26 cellular contexts compared by ENCODE assay signal in genomic region chr1:28035420-28035819, GRCh38.
"Had no signal": no experiment of that assay in that cellular context is flagged by ENCODE, and none has a peak within 500 bp of the region (broad histone marks: within the 10 kb centered on the region; RNA-seq: fewer than 3 reads in every experiment).

No MANE protein-coding gene starts in this region.

- H3K36me3 ChIP-seq: ovary, uterus had no signal

- DNase-seq: activated CD4-positive, alpha-beta memory T cell treated with anti-CD3 and anti-CD28 coated beads, Interleukin-2, amount 10 ng/mL, durations not matched to agents 7 days and 5 days; activated CD4-positive, alpha-beta T cell treated with anti-CD3 and anti-CD28 coated beads for 1 hour; activated CD4-positive, alpha-beta T cell treated with anti-CD3 and anti-CD28 coated beads, Interleukin-2, amount 10 ng/mL, durations not matched to agents 7 days and 5 days; activated CD8-positive, alpha-beta memory T cell treated with anti-CD3 and anti-CD28 coated beads, Interleukin-2, amount 50 U/mL, for 48 hours; activated gamma-delta T cell; activated naive CD4-positive, alpha-beta T cell treated with anti-CD3 and anti-CD28 coated beads, Interleukin-2, amount 10 ng/mL, durations not matched to agents 7 days and 5 days; activated naive CD8-positive, alpha-beta T cell treated with anti-CD3 and anti-CD28 coated beads, Interleukin-2, amount 10 ng/mL, durations not matched to agents 7 days and 5 days; activated T-cell treated with anti-CD3 and anti-CD28 coated beads, Interleukin-2, amount 50 U/mL, for 24 hours; amniotic stem cell; caudate nucleus; cortex of kidney; foreskin keratinocyte; heart left ventricle; hypothalamus; midbrain; naive thymus-derived CD4-positive, alpha-beta T cell; ovary; right lobe of liver; stimulated activated CD4-positive, alpha-beta T cell treated with anti-CD3 and anti-CD28 coated beads, Interleukin-2, amount 100 ng/mL, for 48 hours; stimulated activated naive CD8-positive, alpha-beta T cell treated with anti-CD3 and anti-CD28 coated beads, Interleukin-15, amount 100 ng/mL, for 72 hours; substantia nigra; T1000; uterus had no signal

- ATAC-seq: foreskin keratinocyte; heart left ventricle; naive thymus-derived CD4-positive, alpha-beta T cell; stimulated activated naive CD8-positive, alpha-beta T cell treated with anti-CD3 and anti-CD28 coated beads, Interleukin-15, amount 100 ng/mL, for 72 hours had no signal

- H3K9me3 ChIP-seq: esophagus muscularis mucosa, heart left ventricle, ovary, right lobe of liver, uterus had no signal

- H3K4me1 Mint-ChIP-seq: activated CD4-positive, alpha-beta memory T cell treated with anti-CD3 and anti-CD28 coated beads, Interleukin-2, amount 10 ng/mL, durations not matched to agents 7 days and 5 days; activated CD4-positive, alpha-beta T cell treated with anti-CD3 and anti-CD28 coated beads, Interleukin-2, amount 10 ng/mL, durations not matched to agents 7 days and 5 days; activated naive CD4-positive, alpha-beta T cell treated with anti-CD3 and anti-CD28 coated beads, Interleukin-2, amount 10 ng/mL, durations not matched to agents 7 days and 5 days; activated naive CD8-positive, alpha-beta T cell treated with anti-CD3 and anti-CD28 coated beads, Interleukin-2, amount 10 ng/mL, durations not matched to agents 7 days and 5 days; stimulated activated naive CD8-positive, alpha-beta T cell treated with anti-CD3 and anti-CD28 coated beads, Interleukin-15, amount 100 ng/mL, for 72 hours had no signal

- H3K4me3 Mint-ChIP-seq: activated CD4-positive, alpha-beta memory T cell treated with anti-CD3 and anti-CD28 coated beads, Interleukin-2, amount 10 ng/mL, durations not matched to agents 7 days and 5 days; activated CD4-positive, alpha-beta T cell treated with anti-CD3 and anti-CD28 coated beads, Interleukin-2, amount 10 ng/mL, durations not matched to agents 7 days and 5 days; activated naive CD4-positive, alpha-beta T cell treated with anti-CD3 and anti-CD28 coated beads, Interleukin-2, amount 10 ng/mL, durations not matched to agents 7 days and 5 days; activated naive CD8-positive, alpha-beta T cell treated with anti-CD3 and anti-CD28 coated beads, Interleukin-2, amount 10 ng/mL, durations not matched to agents 7 days and 5 days; activated T-cell treated with anti-CD3 and anti-CD28 coated beads, Interleukin-2, amount 50 U/mL, for 24 hours; naive thymus-derived CD4-positive, alpha-beta T cell; stimulated activated naive CD8-positive, alpha-beta T cell treated with anti-CD3 and anti-CD28 coated beads, Interleukin-15, amount 100 ng/mL, for 72 hours; type B pancreatic cell had no signal

- H3K4me3 ChIP-seq: esophagus muscularis mucosa, heart left ventricle, ovary, right lobe of liver, uterus had no signal

- H3K9me3 Mint-ChIP-seq: activated CD4-positive, alpha-beta memory T cell treated with anti-CD3 and anti-CD28 coated beads, Interleukin-2, amount 10 ng/mL, durations not matched to agents 7 days and 5 days; activated CD4-positive, alpha-beta T cell treated with anti-CD3 and anti-CD28 coated beads, Interleukin-2, amount 10 ng/mL, durations not matched to agents 7 days and 5 days; activated naive CD4-positive, alpha-beta T cell treated with anti-CD3 and anti-CD28 coated beads, Interleukin-2, amount 10 ng/mL, durations not matched to agents 7 days and 5 days; activated naive CD8-positive, alpha-beta T cell treated with anti-CD3 and anti-CD28 coated beads, Interleukin-2, amount 10 ng/mL, durations not matched to agents 7 days and 5 days; activated T-cell treated with anti-CD3 and anti-CD28 coated beads, Interleukin-2, amount 50 U/mL, for 24 hours; naive thymus-derived CD4-positive, alpha-beta T cell; stimulated activated naive CD8-positive, alpha-beta T cell treated with anti-CD3 and anti-CD28 coated beads, Interleukin-15, amount 100 ng/mL, for 72 hours; type B pancreatic cell had no signal

- H3K27me3 ChIP-seq: esophagus muscularis mucosa, foreskin keratinocyte, heart left ventricle, ovary, right lobe of liver, uterus had no signal

- H3K27me3 Mint-ChIP-seq: activated CD4-positive, alpha-beta memory T cell treated with anti-CD3 and anti-CD28 coated beads, Interleukin-2, amount 10 ng/mL, durations not matched to agents 7 days and 5 days; activated CD4-positive, alpha-beta T cell treated with anti-CD3 and anti-CD28 coated beads, Interleukin-2, amount 10 ng/mL, durations not matched to agents 7 days and 5 days; activated naive CD4-positive, alpha-beta T cell treated with anti-CD3 and anti-CD28 coated beads, Interleukin-2, amount 10 ng/mL, durations not matched to agents 7 days and 5 days; activated naive CD8-positive, alpha-beta T cell treated with anti-CD3 and anti-CD28 coated beads, Interleukin-2, amount 10 ng/mL, durations not matched to agents 7 days and 5 days; activated T-cell treated with anti-CD3 and anti-CD28 coated beads, Interleukin-2, amount 50 U/mL, for 24 hours; naive thymus-derived CD4-positive, alpha-beta T cell; progenitor cell of endocrine pancreas; stimulated activated naive CD8-positive, alpha-beta T cell treated with anti-CD3 and anti-CD28 coated beads, Interleukin-15, amount 100 ng/mL, for 72 hours; type B pancreatic cell had no signal

- H3K4me1 ChIP-seq: esophagus muscularis mucosa, foreskin keratinocyte, right lobe of liver, uterus had no signal

- H3K27ac ChIP-seq: esophagus muscularis mucosa, foreskin keratinocyte, heart left ventricle, ovary, right lobe of liver, uterus had no signal

- H3K27ac Mint-ChIP-seq: activated CD4-positive, alpha-beta memory T cell treated with anti-CD3 and anti-CD28 coated beads, Interleukin-2, amount 10 ng/mL, durations not matched to agents 7 days and 5 days; activated CD4-positive, alpha-beta T cell treated with anti-CD3 and anti-CD28 coated beads, Interleukin-2, amount 10 ng/mL, durations not matched to agents 7 days and 5 days; activated naive CD4-positive, alpha-beta T cell treated with anti-CD3 and anti-CD28 coated beads, Interleukin-2, amount 10 ng/mL, durations not matched to agents 7 days and 5 days; activated naive CD8-positive, alpha-beta T cell treated with anti-CD3 and anti-CD28 coated beads, Interleukin-2, amount 10 ng/mL, durations not matched to agents 7 days and 5 days; activated T-cell treated with anti-CD3 and anti-CD28 coated beads, Interleukin-2, amount 50 U/mL, for 24 hours; progenitor cell of endocrine pancreas; stimulated activated naive CD8-positive, alpha-beta T cell treated with anti-CD3 and anti-CD28 coated beads, Interleukin-15, amount 100 ng/mL, for 72 hours; type B pancreatic cell had no signal
